ENCODE assay signal across 16 cellular contexts in the genomic region with DNA sequence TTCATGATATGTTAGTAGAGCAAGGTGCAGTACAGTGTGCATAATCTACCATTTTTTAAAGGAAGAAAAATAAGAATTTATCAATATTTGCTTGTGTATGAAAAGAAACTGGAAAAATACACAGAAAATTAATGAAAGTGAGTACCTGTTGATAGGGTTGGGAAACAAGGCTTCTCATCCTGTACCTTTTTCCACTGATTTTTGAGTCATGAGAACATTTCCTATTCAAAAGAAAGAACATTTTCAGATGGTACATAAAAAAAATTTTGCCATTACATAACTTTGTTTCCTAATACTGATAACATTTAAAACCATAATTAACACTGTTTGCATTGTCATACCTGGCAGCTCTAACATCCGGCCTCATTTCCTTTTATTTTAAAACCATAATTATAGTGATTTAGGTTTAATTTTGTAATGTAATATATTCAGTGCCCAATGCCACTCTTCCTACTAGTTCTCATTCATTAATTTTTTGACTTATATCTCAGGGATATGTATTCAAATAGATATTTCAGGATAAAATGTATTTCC. TPM values are rescaled to one million over a fixed set of nuclear protein-coding genes. Genes with fewer than 3 reads are reported as not detected.
DNase-seq lines count a peak whose midpoint lies in the region; ATAC-seq and TF ChIP-seq lines count a peak whose summit lies in the region.
"Had no signal": no experiment of that assay in that cellular context is flagged by ENCODE, and none has a peak within 500 bp of the region (broad histone marks: within the 10 kb centered on the region; RNA-seq: fewer than 3 reads in every experiment).

No MANE protein-coding gene starts in this region.

- H3K9me3 Mint-ChIP-seq in immature natural killer cell = no peaks in the 10 kb centered on the region
- H3K9me3 Mint-ChIP-seq: stimulated activated naive CD8-positive, alpha-beta T cell treated with anti-CD3 and anti-CD28 coated beads, Interleukin-15, Interleukin-2, amounts not matched to agents 100 ng/mL and 50 ng/mL, for 24 hours had no signal

- TF ChIP-seq POLR2A in heart left ventricle (IDR thresholded peaks at IDR 0.05) = no peak
- no peak for TF ChIP-seq POLR2A in thyroid gland (IDR thresholded peaks at IDR 0.05)

- no peak overlapping the region for H2BK5ac ChIP-seq in mesenchymal stem cell (ENCODE audit: low read depth, low read length, poor library complexity, severe bottlenecking)

- H3K4me2 ChIP-seq in mesenchymal stem cell (ENCODE audit: low read length, poor library complexity, severe bottlenecking) = no peak overlapping the region

- H4K8ac ChIP-seq in mesenchymal stem cell (ENCODE audit: low read length) = no peak overlapping the region

- no peak overlapping the region for H4K91ac ChIP-seq in mesenchymal stem cell (ENCODE audit: low read length)

- H3K18ac ChIP-seq in mesenchymal stem cell (ENCODE audit: low read depth in 1 of 2, low read length in 2 of 2) = no peak overlapping the region

- TF ChIP-seq CTCF in heart left ventricle (IDR thresholded peaks at IDR 0.05) (no peak), thyroid gland (IDR thresholded peaks at IDR 0.05) (no peak)

- H3K79me1 ChIP-seq in mesenchymal stem cell (replicated peaks; ENCODE audit: low read length, poor library complexity, severe bottlenecking) = no peaks in the 10 kb centered on the region

- H3K4me1 ChIP-seq in heart left ventricle (peaks cover 0 to 74% (median 54%) of the 10 kb centered on the region in 12 donors), thyroid gland (peaks cover 12% of the 10 kb centered on the region in 2 donors), mesenchymal stem cell (ENCODE audit: control insufficient read depth, insufficient read depth, low read depth, low read length) (peaks cover 7% of the 10 kb centered on the region)

- no peak overlapping the region for H2BK15ac ChIP-seq in mesenchymal stem cell (ENCODE audit: low read depth, poor library complexity, severe bottlenecking)

- H3K36me3 Mint-ChIP-seq in T-helper 17 cell (ENCODE audit: low read depth) (peaks cover 4% of the 10 kb centered on the region), immature natural killer cell (peaks cover 0 to 6% (median 0%) of the 10 kb centered on the region in 3 donors)

- WGBS in heart left ventricle, 4 donors = 58 to 69% (median 60%) methylated on average over 1 of the region's 1 CpG
- WGBS in thyroid gland, 2 donors = 79 to 84% methylated on average over 1 of the region's 1 CpG
- no CpG with 5 or more reads among the region's 1 CpG for WGBS in mesenchymal stem cell

- H3K4me3 ChIP-seq in heart left ventricle (no peak overlapping the region), thyroid gland (replicated peaks in 1 of 3) (no peak overlapping the region), mesenchymal stem cell (ENCODE audit: insufficient read depth in 1 of 2, low read depth in 1 of 2, low read length in 2 of 2) (no peak overlapping the region)
- H3K4me3 ChIP-seq: ovary had no signal

- ATAC-seq in heart left ventricle = peak in 2 of 4 donors; percentile 10 to 60
- peak; percentile 30 for ATAC-seq in T-helper 17 cell
- ATAC-seq in HG03139 (IDR thresholded peaks at IDR 0.05; ENCODE audit: unreplicated experiment) = no peak

- no peak overlapping the region for H2AFZ ChIP-seq in mesenchymal stem cell (ENCODE audit: low read depth, low read length)

- H2BK120ac ChIP-seq in mesenchymal stem cell (ENCODE audit: low read depth, low read length) = no peak overlapping the region

- H2AK5ac ChIP-seq in mesenchymal stem cell (ENCODE audit: low read length, severe bottlenecking) = no peak overlapping the region

- H3K4me1 Mint-ChIP-seq in T-helper 17 cell (peaks cover 41% of the 10 kb centered on the region), immature natural killer cell (peaks cover 50 to 86% of the 10 kb centered on the region in 2 donors)

- H3K14ac ChIP-seq in mesenchymal stem cell (ENCODE audit: low read length in 2 of 2) = no peak overlapping the region

- DNase-seq in heart left ventricle (no peak), cardiac septum (ENCODE audit: low spot score) (no peak), T-helper 17 cell (no peak), immature natural killer cell (no peak), thyroid gland (no peak), mesenchymal stem cell (no peak)
- DNase-seq in activated CD8-positive, alpha-beta memory T cell treated with anti-CD3 and anti-CD28 coated beads, Interleukin-2, amount 50 U/mL, for 4 hours = no peak
- DNase-seq: head of caudate nucleus, KBM-7, NCI-H1092, NCI-H82, ovary had no signal

- H3K36me3 ChIP-seq in heart left ventricle (peaks cover 0 to 38% (median 14%) of the 10 kb centered on the region in 9 donors), thyroid gland (no peaks in the 10 kb centered on the region), mesenchymal stem cell (ENCODE audit: control insufficient read depth in 1 of 2, insufficient read depth in 2 of 2, low read depth in 1 of 2, low read length in 2 of 2) (peaks cover 12 to 55% of the 10 kb centered on the region in 2 experiments)
- H3K36me3 ChIP-seq: ovary had no signal

- H2BK12ac ChIP-seq in mesenchymal stem cell (ENCODE audit: low read length in 2 of 2) = no peak overlapping the region

- no peak overlapping the region for H3K4ac ChIP-seq in mesenchymal stem cell (ENCODE audit: low read depth in 1 of 2, low read length in 2 of 2)

- peak overlapping the region; percentile 35 to 90 (median 67) for H3K27ac ChIP-seq in heart left ventricle
- peak overlapping the region in 2 of 3 donors; percentile 23 to 46 for H3K27ac ChIP-seq in thyroid gland
- H3K27ac ChIP-seq in mesenchymal stem cell (ENCODE audit: low read length, poor library complexity, severe bottlenecking) = no peak overlapping the region
- H3K27ac ChIP-seq: epithelial cell of prostate, ovary, RWPE1 had no signal

- H3K23ac ChIP-seq in mesenchymal stem cell (ENCODE audit: low read length in 2 of 2) = no peak overlapping the region

- H3K9ac ChIP-seq in mesenchymal stem cell (ENCODE audit: low read length) = no peak overlapping the region

- H3K9me3 ChIP-seq in heart left ventricle (no peaks in the 10 kb centered on the region), T-helper 17 cell (ENCODE audit: control insufficient read depth, low read length, poor library complexity, severe bottlenecking) (no peaks in the 10 kb centered on the region), thyroid gland (no peaks in the 10 kb centered on the region), mesenchymal stem cell (ENCODE audit: control insufficient read depth, low read length) (no peaks in the 10 kb centered on the region)
- H3K9me3 ChIP-seq: ovary had no signal

- H3K27me3 Mint-ChIP-seq in T-helper 17 cell (no peaks in the 10 kb centered on the region), immature natural killer cell (ENCODE audit: low read depth in 3 of 3) (peaks cover 0 to 3% (median 2%) of the 10 kb centered on the region in 3 donors)
- H3K27me3 Mint-ChIP-seq: stimulated activated naive CD8-positive, alpha-beta T cell treated with anti-CD3 and anti-CD28 coated beads, Interleukin-15, Interleukin-2, amounts not matched to agents 100 ng/mL and 50 ng/mL, for 24 hours had no signal

- intact Hi-C loops in heart left ventricle (cut with DNase I) = no loop called here
- intact Hi-C loops in cardiac septum (cut with DNase I) = no loop called here
- intact Hi-C loops in thyroid gland (cut with DNase I) = no loop called here

- no peaks in the 10 kb centered on the region for H3K27me3 ChIP-seq in heart left ventricle
- H3K27me3 ChIP-seq in thyroid gland = no peaks in the 10 kb centered on the region
- H3K27me3 ChIP-seq in mesenchymal stem cell (ENCODE audit: control insufficient read depth in 1 of 2, insufficient read depth in 1 of 2, low read length in 2 of 2) = no peaks in the 10 kb centered on the region
- H3K27me3 ChIP-seq: ovary had no signal

- H3K27ac Mint-ChIP-seq in T-helper 17 cell (peak overlapping the region; percentile 87), immature natural killer cell (peak overlapping the region in 4 of 6 donors; percentile 13 to 72 (median 56))
- H3K27ac Mint-ChIP-seq: stimulated activated naive CD8-positive, alpha-beta T cell treated with anti-CD3 and anti-CD28 coated beads, Interleukin-15, Interleukin-2, amounts not matched to agents 100 ng/mL and 50 ng/mL, for 24 hours had no signal

- H3K4me3 Mint-ChIP-seq in T-helper 17 cell = peak overlapping the region; percentile 41
- no peak overlapping the region for H3K4me3 Mint-ChIP-seq in immature natural killer cell
- H3K4me3 Mint-ChIP-seq: stimulated activated naive CD8-positive, alpha-beta T cell treated with anti-CD3 and anti-CD28 coated beads, Interleukin-15, Interleukin-2, amounts not matched to agents 100 ng/mL and 50 ng/mL, for 24 hours had no signal

RNA-seq across cellular contexts. Expression of a gene that starts 11.7 kb away (rescaled TPM):
- total RNA-seq in heart left ventricle = 10 to 100 TPM; 14.6 to 40.6 (median 20.9) TPM
- 10 to 100 TPM; 10.7 to 31.3 TPM for polyA plus RNA-seq in heart left ventricle
- 35.1 TPM for total RNA-seq in cardiac septum
- total RNA-seq in T-helper 17 cell = 100 to 1,000 TPM; 240 to 241 TPM
- 10 to 100 TPM in 1 of 3 donors, 1 to 10 TPM in 2; 6.9 to 15.9 (median 7.4) TPM for polyA plus RNA-seq in immature natural killer cell
- 100 to 1,000 TPM; 157 to 383 (median 197) TPM for total RNA-seq in thyroid gland
- polyA plus RNA-seq in mesenchymal stem cell (2013, experiment 1 of 2) = 26.4 TPM
- polyA plus RNA-seq in mesenchymal stem cell (2013, experiment 2 of 2) = 22.4 TPM

RNA-seq across cellular contexts. Expression of a gene that starts 21.6 kb away (rescaled TPM):
- total RNA-seq in heart left ventricle = 10 to 100 TPM; 10.7 to 16.9 (median 12.8) TPM
- 10 to 100 TPM; 30.9 to 34.6 TPM for polyA plus RNA-seq in heart left ventricle
- total RNA-seq in cardiac septum = 9.6 TPM
- total RNA-seq in T-helper 17 cell = 10 to 100 TPM; 42.7 to 49.1 TPM
- polyA plus RNA-seq in immature natural killer cell = 100 to 1,000 TPM; 118 to 124 (median 123) TPM
- total RNA-seq in thyroid gland = 10 to 100 TPM; 16.0 to 54.0 (median 27.9) TPM
- 39.2 TPM for polyA plus RNA-seq in mesenchymal stem cell (2013, experiment 1 of 2)
- 42.8 TPM for polyA plus RNA-seq in mesenchymal stem cell (2013, experiment 2 of 2)

RNA-seq across cellular contexts. Expression of a gene that starts 30.4 kb away (rescaled TPM):
- total RNA-seq in heart left ventricle (10 to 100 TPM; 19.9 to 40.5 (median 28.9) TPM), cardiac septum (31.5 TPM), T-helper 17 cell (10 to 100 TPM; 83.2 to 84.5 TPM), thyroid gland (10 to 100 TPM; 59.9 to 66.4 (median 62.7) TPM)
- polyA plus RNA-seq in heart left ventricle (10 to 100 TPM; 17.4 to 35.1 TPM), immature natural killer cell (10 to 100 TPM; 28.7 to 35.6 (median 30.8) TPM)
- polyA plus RNA-seq in mesenchymal stem cell (2013, experiment 1 of 2) = 42.5 TPM
- polyA plus RNA-seq in mesenchymal stem cell (2013, experiment 2 of 2) = 45.2 TPM

RNA-seq across cellular contexts. Expression of a gene that starts 41.3 kb away (rescaled TPM):
- total RNA-seq in heart left ventricle (100 to 1,000 TPM in 7 of 9 donors, 10 to 100 TPM in 2; 76.6 to 184 (median 131) TPM), cardiac septum (202 TPM), T-helper 17 cell (1 to 10 TPM in 1 of 2 donors, under 1 TPM in 1; 0.89 to 1.1 TPM), thyroid gland (10 to 100 TPM; 33.3 to 44.4 (median 42.0) TPM)
- polyA plus RNA-seq in heart left ventricle (100 to 1,000 TPM; 110 to 111 TPM), immature natural killer cell (under 1 TPM in 2 of 3 donors, not detected in 1; 0.16 to 0.24 TPM)
- 10.8 TPM for polyA plus RNA-seq in mesenchymal stem cell (2013, experiment 1 of 2)
- 9.7 TPM for polyA plus RNA-seq in mesenchymal stem cell (2013, experiment 2 of 2)
